In the genomic region with DNA sequence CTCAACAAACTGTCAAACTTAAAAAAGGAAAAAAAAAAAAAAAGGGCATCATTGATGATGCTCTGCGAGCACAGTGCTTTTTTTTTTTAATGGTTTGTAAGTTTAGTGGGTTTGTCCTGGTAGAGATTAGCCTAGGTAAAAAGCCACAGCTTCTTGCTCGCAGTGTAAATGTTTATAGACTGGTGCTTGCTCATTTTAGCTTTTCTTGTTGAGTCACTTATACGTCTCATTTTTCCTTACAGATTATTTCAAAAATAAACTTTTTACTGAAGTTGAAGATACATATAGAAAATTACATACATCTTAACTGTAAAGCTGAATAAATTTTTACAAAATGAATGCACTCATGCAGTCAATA, we compare ENCODE assay signal across 22 cellular contexts. TPM values are rescaled to one million over a fixed set of nuclear protein-coding genes. Genes with fewer than 3 reads are reported as not detected.
DNase-seq lines count a peak whose midpoint lies in the region; ATAC-seq, FAIRE-seq and TF ChIP-seq lines count a peak whose summit lies in the region.
"Had no signal": no experiment of that assay in that cellular context is flagged by ENCODE, and none has a peak within 500 bp of the region (broad histone marks: within the 10 kb centered on the region; RNA-seq: fewer than 3 reads in every experiment).

No MANE protein-coding gene starts in this region.

- no peak overlapping the region for H2AFZ ChIP-seq in HepG2 (ENCODE audit: low read length)
- H2AFZ ChIP-seq: GM23338 had no signal

- peaks cover 17% of the 10 kb centered on the region for H3K4me1 Mint-ChIP-seq in endodermal cell
- H3K4me1 Mint-ChIP-seq: B cell; CD8-positive, alpha-beta memory T cell had no signal

- H3K36me3 ChIP-seq in HepG2 (replicated peaks in 1 of 2; ENCODE audit: control insufficient read depth in 1 of 2, insufficient read depth in 2 of 2, low read length in 2 of 2) (no peaks in the 10 kb centered on the region), right lobe of liver (no peaks in the 10 kb centered on the region), endodermal cell (ENCODE audit: control insufficient read depth, insufficient read depth, low read length) (no peaks in the 10 kb centered on the region), mucosa of rectum (ENCODE audit: control insufficient read depth in 2 of 2, insufficient read depth in 2 of 2, low read length in 2 of 2) (no peaks in the 10 kb centered on the region), BE2C (no peaks in the 10 kb centered on the region)
- H3K36me3 ChIP-seq: BLaER1 treated with 17β-estradiol and CSF1 and Interleukin-3, amounts not matched to agents 10 nM and 100 nM; HAP-1 had no signal

- no peak for TF ChIP-seq CTCF in HepG2 (CRISPR knock-in tag; IDR thresholded peaks at IDR 0.05)
- no peak for TF ChIP-seq CTCF in right lobe of liver (IDR thresholded peaks at IDR 0.05)
- no peak for TF ChIP-seq CTCF in endodermal cell (conservative IDR thresholded peaks at IDR 0.05)
- no peak for TF ChIP-seq CTCF in BE2C (IDR thresholded peaks at IDR 0.05; ENCODE audit: low read depth, low read length)

- H3K9me3 ChIP-seq in HepG2 (ENCODE audit: low read length) (no peaks in the 10 kb centered on the region), right lobe of liver (no peaks in the 10 kb centered on the region), endodermal cell (ENCODE audit: control insufficient read depth, low read length) (no peaks in the 10 kb centered on the region), mucosa of rectum (ENCODE audit: control insufficient read depth in 2 of 2, low read length in 2 of 2) (no peaks in the 10 kb centered on the region), BE2C (no peaks in the 10 kb centered on the region)
- H3K9me3 ChIP-seq: HAP-1 had no signal

- H3K4me1 ChIP-seq in HepG2 (ENCODE audit: insufficient read depth, low read length) (peaks cover 46% of the 10 kb centered on the region), right lobe of liver (peaks cover 0 to 7% (median 0%) of the 10 kb centered on the region in 4 donors), endodermal cell (ENCODE audit: control insufficient read depth, insufficient read depth, low read length) (no peaks in the 10 kb centered on the region), mucosa of rectum (ENCODE audit: control insufficient read depth in 2 of 2, insufficient read depth in 2 of 2, low read length in 2 of 2) (peaks cover 22 to 53% of the 10 kb centered on the region in 2 donors), BE2C (no peaks in the 10 kb centered on the region)
- H3K4me1 ChIP-seq: HAP-1 had no signal

- H3K4me2 ChIP-seq in HepG2 (ENCODE audit: low read depth, low read length), result peak overlapping the region; percentile 45
- H3K4me2 ChIP-seq: BLaER1 treated with 17β-estradiol and CSF1 and Interleukin-3, amounts not matched to agents 10 nM and 100 nM; GM23338 had no signal

- BruUV-seq in HepG2 (replicated peaks; lab: Mats Ljungman, UMichigan), result no TSS peak

- H4K20me1 ChIP-seq in HepG2 (ENCODE audit: insufficient read depth, low read length), result no peaks in the 10 kb centered on the region
- H4K20me1 ChIP-seq: BLaER1 treated with 17β-estradiol and CSF1 and Interleukin-3, amounts not matched to agents 10 nM and 100 nM had no signal

- peaks cover 8% of the 10 kb centered on the region for H3K9me3 Mint-ChIP-seq in endodermal cell
- H3K9me3 Mint-ChIP-seq: CD4-positive, alpha-beta T cell; CD8-positive, alpha-beta memory T cell; GM23338; HFFc6 had no signal

- DNase-seq in HepG2 (ENCODE audit: low spot score) (peak; percentile 36), right lobe of liver (no peak), endodermal cell (peak; percentile 7), BE2C (no peak), GM12891 (ENCODE audit: insufficient read length, low spot score) (no peak)
- DNase-seq: CD4-positive, alpha-beta T cell; CD8-positive, alpha-beta memory T cell; DND-41; GDM1; HFFc6 had no signal

- TF ChIP-seq RAD21 in HepG2 (CRISPR knock-in tag; IDR thresholded peaks at IDR 0.05), result no peak

- H3K27me3 ChIP-seq in HepG2 (ENCODE audit: control insufficient read depth in 1 of 2, insufficient read depth in 2 of 2, low read length in 2 of 2), result no peaks in the 10 kb centered on the region
- no peaks in the 10 kb centered on the region for H3K27me3 ChIP-seq in right lobe of liver
- no peaks in the 10 kb centered on the region for H3K27me3 ChIP-seq in endodermal cell (ENCODE audit: control insufficient read depth, insufficient read depth, low read length, poor library complexity, severe bottlenecking)
- H3K27me3 ChIP-seq in mucosa of rectum (ENCODE audit: control insufficient read depth in 2 of 2, insufficient read depth in 2 of 2, low read length in 2 of 2), result no peaks in the 10 kb centered on the region
- H3K27me3 ChIP-seq in BE2C, result no peaks in the 10 kb centered on the region
- H3K27me3 ChIP-seq: BLaER1 treated with 17β-estradiol and CSF1 and Interleukin-3, amounts not matched to agents 10 nM and 100 nM had no signal

- intact Hi-C loops in HepG2 (cut with micrococcal nuclease; ENCODE audit: unreplicated experiment) (no loop called here), right lobe of liver (cut with DNase I) (no loop called here)

- no peak for TF ChIP-seq EP300 in HepG2 (IDR thresholded peaks at IDR 0.05; ENCODE audit: low read depth in 2 of 2, low read length in 2 of 2)
- TF ChIP-seq EP300 in HepG2 (CRISPR knock-in tag; IDR thresholded peaks at IDR 0.05; ENCODE audit: borderline replicate concordance), result no peak

- H3K79me2 ChIP-seq in HepG2 (ENCODE audit: insufficient read depth, low read length), result no peaks in the 10 kb centered on the region

- H3K27ac Mint-ChIP-seq in endodermal cell, result no peak overlapping the region
- H3K27ac Mint-ChIP-seq: B cell; CD14-positive monocyte; CD4-positive, alpha-beta T cell; CD8-positive, alpha-beta memory T cell; GM23338; HFFc6 had no signal

- H3K9ac ChIP-seq in HepG2 (ENCODE audit: insufficient read depth, low read depth, low read length), result no peak overlapping the region
- H3K9ac ChIP-seq in endodermal cell (ENCODE audit: extremely low read depth, low read length, poor library complexity, severe bottlenecking), result no peak overlapping the region
- no peak overlapping the region for H3K9ac ChIP-seq in mucosa of rectum (ENCODE audit: low read depth in 1 of 2, low read length in 2 of 2)
- H3K9ac ChIP-seq: BLaER1 treated with 17β-estradiol and CSF1 and Interleukin-3, amounts not matched to agents 10 nM and 100 nM had no signal

- no peak for ATAC-seq in HepG2
- ATAC-seq in right lobe of liver, result no peak
- no peak for ATAC-seq in HG03457 (IDR thresholded peaks at IDR 0.05; ENCODE audit: unreplicated experiment)
- ATAC-seq: GM23338 had no signal

- POLR2A ChIA-PET in HepG2 (lab: Yijun Ruan, JAX), result interaction anchor here (0.7 to 3.4 kb wide), 7 partner anchors 8 to 659 kb away, joined by 3 to 52 read pairs (median 26); a partner anchor contains a TSS

- H3K36me3 Mint-ChIP-seq in endodermal cell (ENCODE audit: low read depth), result no peaks in the 10 kb centered on the region
- H3K36me3 Mint-ChIP-seq: CD14-positive monocyte had no signal

- no peak for FAIRE-seq in HepG2 (lab: Jason Lieb, UNC)
- no peak for FAIRE-seq in GM12891 (lab: Jason Lieb, UNC)
- FAIRE-seq: A204.1, GM12878, GM18507, H54 had no signal

- H3K4me3 Mint-ChIP-seq in endodermal cell, result no peak overlapping the region
- H3K4me3 Mint-ChIP-seq: B cell; CD14-positive monocyte; CD4-positive, alpha-beta T cell; CD8-positive, alpha-beta memory T cell; GM23338; HFFc6 had no signal

- WGBS in HepG2 (ENCODE audit: low lambda C conversion rate), result 50% methylated on average over 3 of the region's 3 CpGs
- 68% methylated on average over 3 of the region's 3 CpGs for WGBS in right lobe of liver (ENCODE audit: insufficient coverage, low coverage, low lambda C conversion rate, missing lambda C conversion rate)
- WGBS in endodermal cell (ENCODE audit: insufficient coverage in 1 of 2, insufficient read length in 1 of 2), 2 experiments, result 92% methylated on average over 2 of the region's 3 CpGs; no CpG with 5 or more reads in 1 of the 2 experiments

- H3K27me3 Mint-ChIP-seq in endodermal cell (ENCODE audit: insufficient read depth), result no peaks in the 10 kb centered on the region

- in situ Hi-C loops in HepG2 (cut with HindIII; ENCODE audit: extremely low pct_ligation_motif_present, low pct_unique_long_range_greater_than_20kb), result no loop called here

- TF ChIP-seq POLR2A in HepG2 (IDR thresholded peaks at IDR 0.05; ENCODE audit: insufficient read depth in 1 of 2, low read depth in 2 of 2, low read length in 2 of 2), result no peak
- TF ChIP-seq POLR2A in right lobe of liver (IDR thresholded peaks at IDR 0.05), result no peak
- no peak for TF ChIP-seq POLR2A in GM12891 (IDR thresholded peaks at IDR 0.05; ENCODE audit: low read depth, low read length)

- CTCF ChIA-PET in HepG2 (lab: Yijun Ruan, JAX; ENCODE audit: low intra/inter-chr PET ratio, low total read pairs), result interaction anchor here (1.7 to 1.9 kb wide), 2 partner anchors 19 to 23 kb away, joined by 6 to 10 read pairs; no protein-coding TSS in a partner anchor

- peak overlapping the region in 1 of 3 experiments; percentile 22; a peak in 1 of 6 replicates for H3K4me3 ChIP-seq in HepG2 (replicated peaks in 1 of 3; ENCODE audit: insufficient read depth in 1 of 3, low read depth in 2 of 3, low read length in 3 of 3)
- H3K4me3 ChIP-seq in right lobe of liver, result no peak overlapping the region
- H3K4me3 ChIP-seq in endodermal cell (ENCODE audit: low read length), result no peak overlapping the region
- H3K4me3 ChIP-seq in mucosa of rectum (ENCODE audit: low read length in 2 of 2), result no peak overlapping the region
- no peak overlapping the region for H3K4me3 ChIP-seq in BE2C (ENCODE audit: low read depth, low read length)
- H3K4me3 ChIP-seq: BLaER1 treated with 17β-estradiol and CSF1 and Interleukin-3, amounts not matched to agents 10 nM and 100 nM; GM12878; GM23338; HAP-1 had no signal

- H3K27ac ChIP-seq in HepG2 (ENCODE audit: extremely low read length, insufficient read depth, low read length), result peak overlapping the region; percentile 82
- H3K27ac ChIP-seq in right lobe of liver, result no peak overlapping the region
- H3K27ac ChIP-seq in endodermal cell (ENCODE audit: low read depth, low read length), result no peak overlapping the region
- H3K27ac ChIP-seq in mucosa of rectum (ENCODE audit: low read depth in 2 of 2, low read length in 2 of 2), result peak overlapping the region; percentile 58 to 62
- H3K27ac ChIP-seq: 22Rv1; BLaER1 treated with 17β-estradiol and CSF1 and Interleukin-3, amounts not matched to agents 10 nM and 100 nM had no signal

RNA-seq across cellular contexts. Expression of a gene that starts 16.5 kb away (rescaled TPM):
- 241 and 259 TPM in 2 replicates for total RNA-seq in HepG2 (2016; rRNA removed; fragmentation: Illumina TruSeq; extraction: Trizol)
- 38.2 and 46.4 TPM in 2 replicates for total RNA-seq in HepG2 (2016; cell fraction: cytosol; rRNA removed; fragmentation: Illumina TruSeq; extraction: Trizol; ENCODE audit: low read depth)
- 252 and 280 TPM in 2 replicates for total RNA-seq in HepG2 (2016; cell fraction: insoluble cytoplasmic fraction; rRNA removed; fragmentation: Illumina TruSeq; extraction: Trizol)
- 76.5 and 81.0 TPM in 2 replicates for total RNA-seq in HepG2 (2016; cell fraction: membrane; rRNA removed; fragmentation: Illumina TruSeq; extraction: Trizol)
- 391 and 395 TPM in 2 replicates for total RNA-seq in HepG2 (2016; cell fraction: nucleus; rRNA removed; fragmentation: Illumina TruSeq; extraction: Trizol)
- 83.9 and 105 TPM in 2 replicates for polyA plus RNA-seq in HepG2 (2011; rRNA removed)
- 65.0 and 65.1 TPM in 2 replicates for polyA plus RNA-seq in HepG2 (2011; cell fraction: cytosol; rRNA removed)
- 235 and 261 TPM in 2 replicates for polyA plus RNA-seq in HepG2 (2011; cell fraction: nucleus; rRNA removed)
- polyA plus RNA-seq in HepG2 (2012), result 62.0 and 93.0 TPM in 2 replicates
- polyA plus RNA-seq in HepG2 (2016; cell fraction: cytosol; fragmentation: Illumina TruSeq; extraction: Trizol; ENCODE audit: low read depth), result 42.7 and 46.3 TPM in 2 replicates
- polyA plus RNA-seq in HepG2 (2016; cell fraction: insoluble cytoplasmic fraction; fragmentation: Illumina TruSeq; extraction: Trizol; ENCODE audit: low read depth), result 362 and 401 TPM in 2 replicates
- polyA plus RNA-seq in HepG2 (2016; cell fraction: membrane; fragmentation: Illumina TruSeq; extraction: Trizol; ENCODE audit: low read depth), result 75.5 and 84.5 TPM in 2 replicates
- polyA plus RNA-seq in HepG2 (2016; cell fraction: nucleus; fragmentation: Illumina TruSeq; extraction: Trizol; ENCODE audit: insufficient read depth, low read depth), result 261 and 267 TPM in 2 replicates
- 162 and 478 TPM in 2 replicates for polyA minus RNA-seq in HepG2 (2011; rRNA and poly(A)+ RNA removed; ENCODE audit: low replicate concordance)
- 95.7 and 153 TPM in 2 replicates for polyA minus RNA-seq in HepG2 (2011; cell fraction: cytosol; rRNA and poly(A)+ RNA removed)
- polyA minus RNA-seq in HepG2 (2011; cell fraction: nucleus; rRNA and poly(A)+ RNA removed), result 674 and 713 TPM in 2 replicates
- total RNA-seq in right lobe of liver, result 10 to 100 TPM; 31.0 to 68.5 (median 49.6) TPM
- 100 to 1,000 TPM; 222 to 230 TPM for total RNA-seq in endodermal cell
- 259 TPM for polyA plus RNA-seq in endodermal cell (2013, experiment 1 of 2)
- polyA plus RNA-seq in endodermal cell (2013, experiment 2 of 2), result 232 TPM
- polyA plus RNA-seq in BE2C (2012; ENCODE audit: insufficient read depth, insufficient read length, low read depth), result 391 TPM
- 174 TPM for polyA plus RNA-seq in GM12891 (2012; ENCODE audit: low read depth, missing spikeins)

Comparison
In these comparisons a context has a peak if more than half of its experiments do, and no peak if none do; other contexts are left out.
1. DNase-seq: peak in HepG2 (single experiment) and endodermal cell (single experiment); none in right lobe of liver (0 of 3), BE2C (single experiment) and GM12891 (single experiment).
2. H3K27ac ChIP-seq: peak in HepG2 (single experiment) and mucosa of rectum (2 of 2); none in right lobe of liver (0 of 3) and endodermal cell (single experiment).